14 cellular contexts compared by ENCODE assay signal in genomic region chr7:28478661-28479060, GRCh38.
"Had no signal": no experiment of that assay in that cellular context is flagged by ENCODE, and none has a peak within 500 bp of the region (broad histone marks: within the 10 kb centered on the region; RNA-seq: fewer than 3 reads in every experiment).

No MANE protein-coding gene starts in this region.

- H3K36me3 Mint-ChIP-seq: activated naive CD8-positive, alpha-beta T cell treated with anti-CD3 and anti-CD28 coated beads, Interleukin-2, amount 10 ng/mL, durations not matched to agents 7 days and 5 days; mesothelial cell of epicardium had no signal

- H3K9me3 Mint-ChIP-seq: activated CD4-positive, alpha-beta T cell treated with anti-CD3 and anti-CD28 coated beads, Interleukin-2, amount 10 ng/mL, durations not matched to agents 7 days and 5 days; activated naive CD8-positive, alpha-beta T cell treated with anti-CD3 and anti-CD28 coated beads, Interleukin-2, amount 10 ng/mL, durations not matched to agents 7 days and 5 days; activated T-helper 1 cell treated with anti-CD3 and anti-CD28 coated beads, Interleukin-12 subunit alpha, Interleukin-12 subunit beta, Interleukin-2, Interleukin-4 antibody, amounts not matched to agents 30 ng/mL and 10 ng/mL and 1 ng/mL, durations not matched to agents 14 hours and 24 hours and 36 hours; dendritic cell treated with granulocyte-macrophage colony-stimulating factor and Interleukin-4, amounts not matched to agents 40 ng/mL and 50 ng/mL, for 4 days; effector memory CD8-positive, alpha-beta T cell; mesothelial cell of epicardium had no signal

- H3K4me3 Mint-ChIP-seq: activated CD4-positive, alpha-beta T cell treated with anti-CD3 and anti-CD28 coated beads, Interleukin-2, amount 10 ng/mL, durations not matched to agents 7 days and 5 days; activated naive CD8-positive, alpha-beta T cell treated with anti-CD3 and anti-CD28 coated beads, Interleukin-2, amount 10 ng/mL, durations not matched to agents 7 days and 5 days; activated T-helper 1 cell treated with anti-CD3 and anti-CD28 coated beads, Interleukin-12 subunit alpha, Interleukin-12 subunit beta, Interleukin-2, Interleukin-4 antibody, amounts not matched to agents 30 ng/mL and 10 ng/mL and 1 ng/mL, durations not matched to agents 14 hours and 24 hours and 36 hours; dendritic cell treated with granulocyte-macrophage colony-stimulating factor and Interleukin-4, amounts not matched to agents 40 ng/mL and 50 ng/mL, for 4 days; effector memory CD8-positive, alpha-beta T cell; mesothelial cell of epicardium had no signal

- H3K27ac Mint-ChIP-seq: activated CD4-positive, alpha-beta T cell treated with anti-CD3 and anti-CD28 coated beads, Interleukin-2, amount 10 ng/mL, durations not matched to agents 7 days and 5 days; activated naive CD8-positive, alpha-beta T cell treated with anti-CD3 and anti-CD28 coated beads, Interleukin-2, amount 10 ng/mL, durations not matched to agents 7 days and 5 days; activated T-helper 1 cell treated with anti-CD3 and anti-CD28 coated beads, Interleukin-12 subunit alpha, Interleukin-12 subunit beta, Interleukin-2, Interleukin-4 antibody, amounts not matched to agents 30 ng/mL and 10 ng/mL and 1 ng/mL, durations not matched to agents 14 hours and 24 hours and 36 hours; dendritic cell treated with granulocyte-macrophage colony-stimulating factor and Interleukin-4, amounts not matched to agents 40 ng/mL and 50 ng/mL, for 4 days; effector memory CD8-positive, alpha-beta T cell; mesothelial cell of epicardium had no signal

- DNase-seq: activated CD4-positive, alpha-beta T cell treated with anti-CD3 and anti-CD28 coated beads, Interleukin-2, amount 10 ng/mL, durations not matched to agents 7 days and 5 days; activated naive CD8-positive, alpha-beta T cell treated with anti-CD3 and anti-CD28 coated beads, Interleukin-2, amount 10 ng/mL, durations not matched to agents 7 days and 5 days; aorta; effector memory CD8-positive, alpha-beta T cell; gastrocnemius medialis; heart left ventricle; pancreas; stimulated activated CD4-positive, alpha-beta T cell treated with anti-CD3 and anti-CD28 coated beads, Interleukin-1b, Interleukin-23, amount 100 ng/mL, for 48 hours; stomach; testis; upper lobe of left lung had no signal

- ATAC-seq: effector memory CD8-positive, alpha-beta T cell; gastrocnemius medialis; pancreas had no signal
